ENCODE assay signal across 8 cellular contexts in the genomic region with DNA sequence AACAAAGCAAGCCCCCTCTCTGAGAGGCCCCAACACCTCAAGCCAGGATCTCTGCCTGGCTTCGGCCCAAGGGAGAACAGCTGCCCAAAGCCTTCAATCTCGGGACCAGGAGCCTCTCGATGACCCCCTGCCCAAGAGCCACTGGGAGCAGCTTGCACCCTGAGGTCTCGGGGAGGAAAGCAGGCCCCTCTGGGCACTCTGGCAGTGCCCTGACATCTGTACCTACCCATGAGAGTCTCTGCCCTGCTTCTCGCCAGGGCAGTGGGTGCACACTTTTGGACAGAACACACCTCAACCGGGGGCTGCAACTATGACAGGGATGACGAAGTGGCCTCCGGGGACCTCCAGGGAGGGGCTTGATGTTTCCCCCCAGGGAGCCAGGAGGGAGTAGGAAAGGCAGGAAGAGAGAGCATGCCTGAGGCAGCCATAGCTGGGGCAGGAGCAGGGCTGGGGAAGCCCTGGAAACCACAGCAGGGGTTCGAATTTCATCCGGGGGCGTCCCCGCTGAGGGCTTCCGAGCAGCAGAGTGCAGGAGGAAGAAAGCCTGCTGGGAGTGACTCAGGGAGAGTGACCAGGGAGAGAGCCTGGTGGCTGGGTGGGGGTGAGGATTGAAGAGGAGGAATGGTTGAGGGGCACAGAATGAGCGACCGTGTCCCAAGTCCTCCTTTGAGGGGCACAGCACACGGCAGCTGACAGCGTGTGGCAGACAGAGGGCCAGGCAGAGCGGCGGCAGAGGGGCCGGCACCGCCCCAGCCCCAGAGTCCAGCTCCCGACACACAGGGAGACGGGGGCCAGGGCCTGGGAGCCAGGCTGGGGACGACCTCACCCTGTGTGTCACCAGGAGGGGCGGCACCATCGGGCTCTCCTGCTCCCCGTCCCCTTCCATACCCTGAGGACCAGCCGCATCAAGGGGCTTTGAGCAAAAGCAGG. TPM values are rescaled to one million over a fixed set of nuclear protein-coding genes. Genes with fewer than 3 reads are reported as not detected.
DNase-seq lines count a peak whose midpoint lies in the region; ATAC-seq, FAIRE-seq and TF ChIP-seq lines count a peak whose summit lies in the region.

No MANE protein-coding gene starts in this region.

- no peak for ATAC-seq in natural killer cell
- no peak for ATAC-seq in GM19328 (IDR thresholded peaks at IDR 0.05; ENCODE audit: unreplicated experiment)

- peak overlapping the region in 3 of 4 experiments; percentile 25 to 58 (median 36); a peak in 5 of 7 replicates for H3K9ac ChIP-seq in H1 (replicated peaks in 1 of 4; ENCODE audit: extremely low read depth in 1 of 4, low read depth in 3 of 4, low read length in 3 of 4)

- 0 out of 2 replicates have a peak overlapping the region, but pooled peaks have one; percentile 46 for H2BK15ac ChIP-seq in H1 (ENCODE audit: low read length)

- H2BK5ac ChIP-seq in H1 (ENCODE audit: low read depth, low read length): peak overlapping the region; percentile 87

- H3K4me2 ChIP-seq in H1 (ENCODE audit: insufficient read depth in 1 of 2, low read depth in 2 of 2, low read length in 2 of 2): peak overlapping the region; percentile 85 to 92

- H3K9me3 ChIP-seq in SJCRH30 (replicated peaks) (no peaks in the 10 kb centered on the region), H1 (ENCODE audit: insufficient read depth in 2 of 2, low read depth in 1 of 2, low read length in 1 of 2) (no peaks in the 10 kb centered on the region)

- H4K8ac ChIP-seq in H1 (ENCODE audit: extremely low read depth, insufficient read depth, low read length): no peak overlapping the region

- no peak overlapping the region for H2AK5ac ChIP-seq in H1 (ENCODE audit: low read depth, low read length)

- H2BK20ac ChIP-seq in H1 (ENCODE audit: low read length): no peak overlapping the region; the same call in 1 of the 2 replicates

- H3K4me3 Mint-ChIP-seq in natural killer cell: peak overlapping the region; percentile 96

- H3K23ac ChIP-seq in H1 (ENCODE audit: insufficient read length): no peak overlapping the region

- H3K4me3 ChIP-seq in SJCRH30: peak overlapping the region; percentile 68
- peak overlapping the region; percentile 64 to 97 (median 75) for H3K4me3 ChIP-seq in H1 (ENCODE audit: extremely low read depth in 1 of 4, insufficient read depth in 2 of 4, low read depth in 3 of 4, low read length in 4 of 4)

- no peak for TF ChIP-seq RAD21 in H1 (IDR thresholded peaks at IDR 0.05 in 1 of 2, conservative IDR thresholded peaks at IDR 0.05 in 1 of 2; ENCODE audit: low read depth in 2 of 2, low read length in 2 of 2)

- peaks cover 7% of the 10 kb centered on the region; the same call in 1 of the 2 replicates for H3K4me1 ChIP-seq in SJCRH30
- H3K4me1 ChIP-seq in H1 (replicated peaks in 1 of 4; ENCODE audit: control insufficient read depth in 3 of 4, insufficient read depth in 4 of 4, low read length in 3 of 4): peaks cover 1 to 39% (median 29%) of the 10 kb centered on the region in 4 experiments

- H3K36me3 Mint-ChIP-seq in natural killer cell: no peaks in the 10 kb centered on the region

- no peak overlapping the region for H3K4ac ChIP-seq in H1 (replicated peaks; ENCODE audit: insufficient read length, low read depth, low read length)

- H3K36me3 ChIP-seq in SJCRH30 (no peaks in the 10 kb centered on the region), H1 (ENCODE audit: control insufficient read depth in 2 of 4, insufficient read depth in 4 of 4, low read length in 3 of 4) (peaks cover 2 to 35% (median 4%) of the 10 kb centered on the region in 4 experiments; a peak in 5 of 8 replicates)

- H3K27ac ChIP-seq in SJCRH30 (peak overlapping the region; percentile 28; the same call in 1 of the 2 replicates), H1 (ENCODE audit: low read depth, low read length) (no peak overlapping the region)

- H3K18ac ChIP-seq in H1 (ENCODE audit: extremely low read depth, low read length): peak overlapping the region; percentile 71

- 27% methylated on average over 27 of the region's 28 CpGs; no CpG with 5 or more reads in 1 of the 2 experiments for WGBS in H1 (ENCODE audit: extremely low coverage in 1 of 2, insufficient coverage in 1 of 2, insufficient read length in 1 of 2, insufficient replicate concordance in 2 of 2, low coverage in 1 of 2, low lambda C conversion rate in 2 of 2, missing lambda C conversion rate in 1 of 2), 2 experiments

- no peak overlapping the region for H4K91ac ChIP-seq in H1 (replicated peaks; ENCODE audit: insufficient read length, low read length)

- peaks cover 13% of the 10 kb centered on the region; the same call in 1 of the 2 replicates for H3K23me2 ChIP-seq in H1 (ENCODE audit: low read depth, low read length)

- intact Hi-C loops in natural killer cell (cut with micrococcal nuclease): loop anchor here (1.0 kb wide), 1 partner anchor 19 kb away; no protein-coding TSS in a partner anchor

- H4K20me1 ChIP-seq in H1 (replicated peaks in 1 of 2; ENCODE audit: control insufficient read depth in 1 of 2, insufficient read depth in 2 of 2, low read length in 2 of 2): peaks cover 24 to 26% of the 10 kb centered on the region in 2 experiments

- TF ChIP-seq EP300 in H1 (IDR thresholded peaks at IDR 0.05; ENCODE audit: borderline replicate concordance in 1 of 2, low read depth in 2 of 2, low read length in 2 of 2): no peak

- H3K27ac Mint-ChIP-seq in natural killer cell: peak overlapping the region; percentile 95 to 96

- H3K27me3 ChIP-seq in SJCRH30 (no peaks in the 10 kb centered on the region), H1 (replicated peaks in 1 of 4; ENCODE audit: control insufficient read depth in 3 of 4, extremely low read depth in 1 of 4, insufficient read depth in 3 of 4, low read length in 3 of 4) (no peaks in the 10 kb centered on the region; a peak in 1 of 7 replicates)

- peaks cover 53 to 73% of the 10 kb centered on the region in 2 donors for H3K4me1 Mint-ChIP-seq in natural killer cell

- H3K27me3 Mint-ChIP-seq in natural killer cell (ENCODE audit: low read depth in 2 of 2): no peaks in the 10 kb centered on the region

- peaks cover 15% of the 10 kb centered on the region for H3K79me1 ChIP-seq in H1 (ENCODE audit: low read depth, low read length)

- H3K79me2 ChIP-seq in H1 (ENCODE audit: control insufficient read depth in 1 of 2, insufficient read depth in 2 of 2, low read length in 2 of 2): peaks cover 36 to 64% of the 10 kb centered on the region in 2 experiments

- DNase-seq in activated effector memory CD4-positive, alpha-beta T cell treated with anti-CD3 and anti-CD28 coated beads, Interleukin-2, amount 50 U/mL, for 16 hours: peak; percentile 51
- no peak for DNase-seq in activated effector memory CD4-positive, alpha-beta T cell treated with Interleukin-2 at 50 U/mL for 16 hours
- peak; percentile 78 to 83 for DNase-seq in SJCRH30
- peak in 1 of 2 experiments; percentile 53 for DNase-seq in H1 (ENCODE audit: low read depth in 1 of 2, low spot score in 2 of 2)
- DNase-seq in natural killer cell: peak; percentile 17
- DNase-seq in GM19240 (ENCODE audit: insufficient read length, low spot score): no peak
- no peak for DNase-seq in OCI-M2 (lab: John Stamatoyannopoulos, UW; ENCODE audit: unreplicated experiment)

- no peaks in the 10 kb centered on the region for H3K9me3 Mint-ChIP-seq in natural killer cell

- POLR2A ChIA-PET in H1 (lab: Charles Lee; ENCODE audit: partially characterized antibody): interaction anchor here (0.6 to 6.0 kb wide), 10 partner anchors 8 to 525 kb away, joined by 3 to 54 read pairs (median 3); a partner anchor contains a TSS

- TF ChIP-seq CTCF in H1 (IDR thresholded peaks at IDR 0.05; ENCODE audit: control extremely low read depth in 1 of 3, insufficient read depth in 1 of 3, low read depth in 1 of 3, low read length in 3 of 3): no peak
- TF ChIP-seq CTCF in natural killer cell (IDR thresholded peaks at IDR 0.05): no peak

- CTCF ChIA-PET in H1 (lab: Charles Lee; ENCODE audit: partially characterized antibody): interaction anchor here (1.1 to 2.8 kb wide), 7 partner anchors 10 to 118 kb away, joined by 3 to 15 read pairs (median 8); no protein-coding TSS in a partner anchor

- no peak overlapping the region for H4K5ac ChIP-seq in H1 (ENCODE audit: insufficient read length, low read depth, low read length)

- no peak overlapping the region for H2AFZ ChIP-seq in H1 (ENCODE audit: low read length)

- H3K14ac ChIP-seq in H1 (ENCODE audit: insufficient read length): no peak overlapping the region

- H2BK12ac ChIP-seq in H1 (ENCODE audit: low read depth, low read length): 0 out of 2 replicates have a peak overlapping the region, but pooled peaks have one; percentile 39

- FAIRE-seq in H1 (lab: Jason Lieb, UNC): no peak

- H3K56ac ChIP-seq in H1 (replicated peaks; ENCODE audit: insufficient read length, low read depth, low read length): no peak overlapping the region

- no peak overlapping the region for H2BK120ac ChIP-seq in H1 (replicated peaks; ENCODE audit: low read depth, low read length)

- no peak for TF ChIP-seq POLR2A in H1 (IDR thresholded peaks at IDR 0.05; ENCODE audit: control extremely low read depth in 1 of 2, low read depth in 2 of 2, low read length in 2 of 2)

TF ChIP-seq in H1, 55 proteins besides CTCF, POLR2A, EP300 and RAD21 (continues in another document):
- TF ChIP-seq RXRA (IDR thresholded peaks at IDR 0.05; ENCODE audit: insufficient read depth, low read depth, low read length) (no peak), TEAD4 (IDR thresholded peaks at IDR 0.05; ENCODE audit: low read depth, low read length) (no peak), SAP30 (IDR thresholded peaks at IDR 0.05; ENCODE audit: insufficient read depth, insufficient replicate concordance, low read length) (no peak), CBX8 (IDR thresholded peaks at IDR 0.05; ENCODE audit: borderline replicate concordance, low read depth, low read length) (no peak)

RNA-seq across cellular contexts. Expression of a gene that starts 1.8 kb away (rescaled TPM):
- total RNA-seq in SJCRH30 (2014; rRNA removed; shearing (Covaris generic)): 36.9 and 44.6 TPM in 2 replicates
- 260 and 266 TPM in 2 replicates for total RNA-seq in H1 (2021; fragmentation: NEBNext Ultra II Directional; extraction: Animal tissue kit (Norgen Biotek cat#: 25700))
- 107 and 168 TPM in 2 replicates for polyA plus RNA-seq in H1 (2011; rRNA removed)
- polyA plus RNA-seq in H1 (2011; cell fraction: cytosol; rRNA removed): 145 TPM
- 161 TPM for polyA plus RNA-seq in H1 (2011; cell fraction: nucleus; rRNA removed)
- polyA plus RNA-seq in H1 (2012, experiment 1 of 2): 129 to 148 TPM (median 136 TPM) in 4 replicates
- polyA plus RNA-seq in H1 (2012, experiment 2 of 2): 146 TPM
- polyA plus RNA-seq in H1 (2013, experiment 1 of 2): 245 TPM
- polyA plus RNA-seq in H1 (2013, experiment 2 of 2): 311 TPM
- polyA minus RNA-seq in H1 (2011; rRNA and poly(A)+ RNA removed): 76.4 and 90.5 TPM in 2 replicates
- polyA minus RNA-seq in H1 (2011; cell fraction: cytosol; rRNA and poly(A)+ RNA removed): 92.9 TPM
- 64.8 TPM for polyA minus RNA-seq in H1 (2011; cell fraction: nucleus; rRNA and poly(A)+ RNA removed)
- 100 to 1,000 TPM; 196 to 302 (median 252) TPM for total RNA-seq in natural killer cell

Comparison
In these comparisons a context has a peak if more than half of its experiments do, and no peak if none do; other contexts are left out.
1. DNase-seq: peak in activated effector memory CD4-positive, alpha-beta T cell treated with anti-CD3 and anti-CD28 coated beads, Interleukin-2, amount 50 U/mL, for 16 hours (single experiment), SJCRH30 (2 of 2) and natural killer cell (single experiment); none in activated effector memory CD4-positive, alpha-beta T cell treated with Interleukin-2 at 50 U/mL for 16 hours (single experiment), GM19240 (single experiment) and OCI-M2 (single experiment).